Comparison of ENCODE assay signal across 18 cellular contexts in the genomic region with DNA sequence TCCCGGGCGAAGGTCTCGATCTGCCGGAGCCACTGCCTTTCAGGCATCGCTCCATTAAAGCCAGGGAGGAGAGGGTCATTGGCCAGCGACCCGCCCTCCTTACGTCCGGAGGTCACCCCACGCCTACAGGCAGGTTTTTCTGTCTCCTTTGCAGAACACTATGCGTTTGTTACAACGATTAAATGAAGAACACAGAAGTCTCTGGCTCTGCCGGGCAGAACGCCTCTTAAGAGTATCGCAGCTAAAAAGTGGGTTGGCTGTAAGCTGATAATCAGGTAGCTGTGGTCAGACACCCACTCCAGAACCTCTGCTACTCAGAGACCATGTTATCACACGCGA. TPM values are rescaled to one million over a fixed set of nuclear protein-coding genes. Genes with fewer than 3 reads are reported as not detected.
"Had no signal": no experiment of that assay in that cellular context is flagged by ENCODE, and none has a peak within 500 bp of the region (broad histone marks: within the 10 kb centered on the region; RNA-seq: fewer than 3 reads in every experiment).

No MANE protein-coding gene starts in this region.

- DNase-seq: activated CD4-positive, alpha-beta memory T cell treated with anti-CD3 and anti-CD28 coated beads, Interleukin-2, amount 10 ng/mL, durations not matched to agents 7 days and 5 days; activated CD4-positive, alpha-beta T cell treated with anti-CD3 and anti-CD28 coated beads for 1 hour; caudate nucleus; cortex of kidney; effector memory CD4-positive, alpha-beta T cell; hypothalamus; left ventricle myocardium superior; stimulated activated CD4-positive, alpha-beta T cell treated with anti-CD3 and anti-CD28 coated beads, Interleukin-4, amount 100 ng/mL, for 4 hours; uterus had no signal

- H3K4me3 ChIP-seq: thoracic aorta, uterus had no signal

- H3K9me3 ChIP-seq: pancreas, thoracic aorta, uterus had no signal

- H3K27ac ChIP-seq: pancreas, thoracic aorta, uterus had no signal

- H3K9me3 Mint-ChIP-seq: activated CD4-positive, alpha-beta memory T cell treated with anti-CD3 and anti-CD28 coated beads, Interleukin-2, amount 10 ng/mL, durations not matched to agents 7 days and 5 days had no signal

- H3K36me3 ChIP-seq: pancreas, thoracic aorta, uterus had no signal

- H3K27ac Mint-ChIP-seq: activated CD4-positive, alpha-beta memory T cell treated with anti-CD3 and anti-CD28 coated beads, Interleukin-2, amount 10 ng/mL, durations not matched to agents 7 days and 5 days; nephron progenitor cell; stimulated activated naive CD8-positive, alpha-beta T cell treated with anti-CD3 and anti-CD28 coated beads, Interleukin-15, amount 100 ng/mL, for 72 hours had no signal

- H3K4me3 Mint-ChIP-seq: activated CD4-positive, alpha-beta memory T cell treated with anti-CD3 and anti-CD28 coated beads, Interleukin-2, amount 10 ng/mL, durations not matched to agents 7 days and 5 days; nephron progenitor cell; stimulated activated naive CD8-positive, alpha-beta T cell treated with anti-CD3 and anti-CD28 coated beads, Interleukin-15, amount 100 ng/mL, for 72 hours had no signal

RNA-seq across cellular contexts. Expression of gene OTX2, which starts 15.0 kb away (rescaled TPM):
- total RNA-seq: activated CD4-positive, alpha-beta memory T cell treated with anti-CD3 and anti-CD28 coated beads, Interleukin-2, amount 10 ng/mL, durations not matched to agents 7 days and 5 days; epithelial cell of proximal tubule; kidney; left ventricle myocardium superior; mesenteric fat pad; pancreas; renal cortical epithelial cell; skeletal muscle tissue; thoracic aorta; uterus had no signal
- polyA plus RNA-seq: pancreas had no signal
